ENCODE assay signal across 8 cellular contexts in genomic region chr6:157099912-157100593, GRCh38.
DNase-seq lines count a peak whose midpoint lies in the region; ATAC-seq and TF ChIP-seq lines count a peak whose summit lies in the region.

No MANE protein-coding gene starts in this region.

- no peak for TF ChIP-seq CTCF in osteocyte (IDR thresholded peaks at IDR 0.05)
- TF ChIP-seq CTCF in tibial artery (IDR thresholded peaks at IDR 0.05): no peak

- H3K27ac ChIP-seq in naive thymus-derived CD4-positive, alpha-beta T cell (ENCODE audit: low read depth, low read length): peak overlapping the region; percentile 60
- no peak overlapping the region for H3K27ac ChIP-seq in tibial artery

- peak; percentile 24 for DNase-seq in GM19238 (ENCODE audit: insufficient read length, low spot score)
- DNase-seq in activated CD4-positive, alpha-beta T cell treated with anti-CD3 and anti-CD28 coated beads, Interleukin-2, amount 50 U/mL, for 48 hours: peak; percentile 29 to 57
- peak in 8 of 9 donors; percentile 40 to 64 (median 54) for DNase-seq in naive thymus-derived CD4-positive, alpha-beta T cell
- no peak for DNase-seq in osteocyte (ENCODE audit: extremely low spot score, unreplicated experiment)
- no peak for DNase-seq in NCI-H2081 (lab: John Stamatoyannopoulos, UW)
- DNase-seq in effector CD8-positive, alpha-beta T cell (lab: John Stamatoyannopoulos, UW): no peak
- DNase-seq in tibial artery: no peak

- peak overlapping the region; percentile 20 for H3K4me3 ChIP-seq in naive thymus-derived CD4-positive, alpha-beta T cell (ENCODE audit: low read length)
- no peak overlapping the region for H3K4me3 ChIP-seq in tibial artery

- peak; percentile 88 for ATAC-seq in HG03097 (IDR thresholded peaks at IDR 0.05; ENCODE audit: low FRiP score, unreplicated experiment)
- ATAC-seq in naive thymus-derived CD4-positive, alpha-beta T cell: peak; percentile 97

- peaks cover 22% of the 10 kb centered on the region in 2 donors for H3K4me1 ChIP-seq in naive thymus-derived CD4-positive, alpha-beta T cell (ENCODE audit: control insufficient read depth in 2 of 2, insufficient read depth in 2 of 2, low read length in 2 of 2)
- H3K4me1 ChIP-seq in tibial artery: no peaks in the 10 kb centered on the region

- H3K27me3 ChIP-seq in naive thymus-derived CD4-positive, alpha-beta T cell (ENCODE audit: control insufficient read depth in 2 of 2, insufficient read depth in 2 of 2, low read length in 2 of 2): no peaks in the 10 kb centered on the region
- H3K27me3 ChIP-seq in tibial artery: no peaks in the 10 kb centered on the region

- peaks cover 0 to 3% (median 0%) of the 10 kb centered on the region in 11 donors for H3K9me3 Mint-ChIP-seq in naive thymus-derived CD4-positive, alpha-beta T cell
- H3K9me3 Mint-ChIP-seq in osteocyte (ENCODE audit: unreplicated experiment): peaks cover 4% of the 10 kb centered on the region

- intact Hi-C loops in naive thymus-derived CD4-positive, alpha-beta T cell (cut with micrococcal nuclease): loop anchor here (1.0 to 5.0 kb wide), 5 partner anchors 7 to 68 kb away; no protein-coding TSS in a partner anchor
- intact Hi-C loops in tibial artery (cut with DNase I; ENCODE audit: low total_unique reads): no loop called here

- peaks cover 3 to 28% (median 10%) of the 10 kb centered on the region in 5 donors for H3K36me3 Mint-ChIP-seq in naive thymus-derived CD4-positive, alpha-beta T cell
- H3K36me3 Mint-ChIP-seq in osteocyte (ENCODE audit: unreplicated experiment): peaks cover 13% of the 10 kb centered on the region

- H3K4me3 Mint-ChIP-seq in naive thymus-derived CD4-positive, alpha-beta T cell: peak overlapping the region; percentile 8 to 89 (median 77)
- no peak overlapping the region for H3K4me3 Mint-ChIP-seq in osteocyte (ENCODE audit: unreplicated experiment)

- H3K27ac Mint-ChIP-seq in naive thymus-derived CD4-positive, alpha-beta T cell: peak overlapping the region; percentile 85 to 95 (median 92)
- H3K27ac Mint-ChIP-seq in osteocyte (ENCODE audit: unreplicated experiment): no peak overlapping the region

- no peaks in the 10 kb centered on the region for H3K36me3 ChIP-seq in naive thymus-derived CD4-positive, alpha-beta T cell (ENCODE audit: control insufficient read depth in 2 of 3, insufficient read depth in 3 of 3, low read length in 3 of 3)
- H3K36me3 ChIP-seq in tibial artery: no peaks in the 10 kb centered on the region

- CTCF ChIA-PET in naive thymus-derived CD4-positive, alpha-beta T cell (lab: Charles Lee): no interaction called here

- POLR2A ChIA-PET in naive thymus-derived CD4-positive, alpha-beta T cell (lab: Charles Lee): interaction anchor here (1.1 to 1.4 kb wide), 2 partner anchors 12 to 174 kb away, joined by 3 to 5 read pairs; no protein-coding TSS in a partner anchor

- H3K4me1 Mint-ChIP-seq in naive thymus-derived CD4-positive, alpha-beta T cell: peaks cover 22 to 90% (median 79%) of the 10 kb centered on the region in 7 donors
- H3K4me1 Mint-ChIP-seq in osteocyte (ENCODE audit: unreplicated experiment): peaks cover 13% of the 10 kb centered on the region

- H3K9me3 ChIP-seq in naive thymus-derived CD4-positive, alpha-beta T cell (ENCODE audit: control insufficient read depth in 2 of 3, low read length in 3 of 3): no peaks in the 10 kb centered on the region
- H3K9me3 ChIP-seq in tibial artery: no peaks in the 10 kb centered on the region

- H3K27me3 Mint-ChIP-seq in naive thymus-derived CD4-positive, alpha-beta T cell: no peaks in the 10 kb centered on the region
- no peaks in the 10 kb centered on the region for H3K27me3 Mint-ChIP-seq in osteocyte (ENCODE audit: unreplicated experiment)

Comparison
In these comparisons a context has a peak if more than half of its experiments do, and no peak if none do; other contexts are left out.
1. DNase-seq: peak in GM19238 (single experiment), activated CD4-positive, alpha-beta T cell treated with anti-CD3 and anti-CD28 coated beads, Interleukin-2, amount 50 U/mL, for 48 hours (2 of 2) and naive thymus-derived CD4-positive, alpha-beta T cell (8 of 9); none in osteocyte (single experiment), NCI-H2081 (0 of 2), effector CD8-positive, alpha-beta T cell (single experiment) and tibial artery (0 of 2).